Comparison of ENCODE assay signal across 8 cellular contexts in genomic region chr3:48157950-48158376, GRCh38. TPM values are rescaled to one million over a fixed set of nuclear protein-coding genes. Genes with fewer than 3 reads are reported as not detected.
A peak's percentile ranks its signal among the peaks of the same experiment; 100 is the strongest.
DNase-seq lines count a peak whose midpoint lies in the region; ATAC-seq, FAIRE-seq and TF ChIP-seq lines count a peak whose summit lies in the region.

No MANE protein-coding gene starts in this region.

- ATAC-seq in naive B cell (ENCODE audit: low read depth in 2 of 2) (no peak), GM19023 (IDR thresholded peaks at IDR 0.05; ENCODE audit: unreplicated experiment) (no peak), HG03565 (IDR thresholded peaks at IDR 0.05; ENCODE audit: unreplicated experiment) (no peak)

- H3K36me3 Mint-ChIP-seq in naive B cell, result no peaks in the 10 kb centered on the region

- H3K4me3 ChIP-seq in MG63, result no peak overlapping the region

- peak; percentile 41 for TF ChIP-seq CTCF in D721Med (IDR thresholded peaks at IDR 0.05; ENCODE audit: insufficient read depth, missing control alignments)

- TF ChIP-seq POLR2A in erythroblast (IDR thresholded peaks at IDR 0.05; ENCODE audit: low read length), result no peak

- H3K27ac ChIP-seq in substantia nigra (ENCODE audit: low read depth, low read length, poor library complexity, severe bottlenecking), result no peak overlapping the region

- FAIRE-seq in D721Med (lab: Jason Lieb, UNC), result no peak

- H3K27me3 ChIP-seq in MG63, result no peaks in the 10 kb centered on the region

- H3K4me1 Mint-ChIP-seq in naive B cell, result no peaks in the 10 kb centered on the region

- no peaks in the 10 kb centered on the region for H3K9me3 Mint-ChIP-seq in naive B cell

- H3K27ac Mint-ChIP-seq in naive B cell, result no peak overlapping the region

- H3K36me3 ChIP-seq in MG63, result peaks cover 14% of the 10 kb centered on the region

- no peak for DNase-seq in D721Med (ENCODE audit: insufficient read length, low spot score)
- peak; percentile 23 for DNase-seq in MG63
- peak; percentile 57 to 63 for DNase-seq in activated CD4-positive, alpha-beta T cell treated with anti-CD3 and anti-CD28 coated beads, Interleukin-2, amount 50 U/mL, for 48 hours
- peak; percentile 69 to 80 for DNase-seq in erythroblast (lab: John Stamatoyannopoulos, UW)
- peak; percentile 15 for DNase-seq in naive B cell
- peak in 30 of 49 donors; percentile 1 to 59 (median 22) for DNase-seq in substantia nigra (lab: John Stamatoyannopoulos, UW)

- H3K4me3 Mint-ChIP-seq in naive B cell, result no peak overlapping the region

- H3K27me3 Mint-ChIP-seq in naive B cell, result no peaks in the 10 kb centered on the region

- no peaks in the 10 kb centered on the region for H3K9me3 ChIP-seq in MG63

RNA-seq across cellular contexts. Expression of gene CDC25A, which starts 30.3 kb away (rescaled TPM):
- total RNA-seq in MG63 (2014; rRNA removed; shearing (Covaris generic); ENCODE audit: low replicate concordance), result 11.2 and 25.3 TPM in 2 replicates
- polyA plus RNA-seq in naive B cell (ENCODE audit: low read depth in 6 of 6), result not detected
